In the genomic region with DNA sequence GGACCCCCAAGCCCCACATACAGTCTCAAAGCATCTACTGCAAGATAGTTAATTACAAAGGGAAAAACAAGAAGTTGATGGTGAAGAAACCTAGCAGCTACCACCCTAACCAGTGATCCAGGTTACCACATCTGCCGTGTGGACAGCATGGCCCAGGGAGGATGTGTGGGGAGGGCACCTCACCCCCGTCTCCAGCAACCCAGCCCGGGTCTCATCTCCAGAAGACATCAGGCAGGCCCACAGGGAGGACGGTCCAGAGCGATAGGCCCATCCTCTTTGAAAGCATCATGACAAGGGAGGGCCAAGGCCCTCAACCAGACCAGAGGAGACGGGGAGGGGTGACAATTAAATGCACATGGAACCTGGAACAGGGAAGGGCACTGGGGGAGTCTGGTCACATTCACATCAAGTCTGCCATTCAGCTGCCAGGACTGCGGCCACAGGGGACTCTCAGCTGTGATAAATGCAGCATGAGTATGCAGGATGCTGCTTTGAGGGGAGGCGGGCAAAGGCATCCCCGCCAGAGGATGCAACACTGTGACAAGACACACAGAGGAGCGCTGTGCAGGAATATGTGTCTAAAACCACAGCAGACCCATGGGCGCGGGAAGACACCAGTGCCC, we compare ENCODE assay signal across 11 cellular contexts.
"Had no signal": no experiment of that assay in that cellular context is flagged by ENCODE, and none has a peak within 500 bp of the region (broad histone marks: within the 10 kb centered on the region; RNA-seq: fewer than 3 reads in every experiment).

No MANE protein-coding gene starts in this region.

- H3K27me3 Mint-ChIP-seq: activated CD4-positive, alpha-beta memory T cell treated with anti-CD3 and anti-CD28 coated beads, Interleukin-2, amount 10 ng/mL, durations not matched to agents 7 days and 5 days; activated CD4-positive, alpha-beta T cell treated with anti-CD3 and anti-CD28 coated beads for 36 hours; memory B cell had no signal

- H3K27ac Mint-ChIP-seq: activated CD4-positive, alpha-beta memory T cell treated with anti-CD3 and anti-CD28 coated beads, Interleukin-2, amount 10 ng/mL, durations not matched to agents 7 days and 5 days; activated CD4-positive, alpha-beta T cell treated with anti-CD3 and anti-CD28 coated beads for 36 hours; activated T-cell treated with anti-CD3 and anti-CD28 coated beads, Interleukin-2, amount 50 U/mL, for 72 hours; memory B cell had no signal

- H3K4me3 Mint-ChIP-seq: activated CD4-positive, alpha-beta memory T cell treated with anti-CD3 and anti-CD28 coated beads, Interleukin-2, amount 10 ng/mL, durations not matched to agents 7 days and 5 days; activated CD4-positive, alpha-beta T cell treated with anti-CD3 and anti-CD28 coated beads for 36 hours; activated T-cell treated with anti-CD3 and anti-CD28 coated beads, Interleukin-2, amount 50 U/mL, for 72 hours; memory B cell had no signal

- H3K27ac ChIP-seq: heart left ventricle, pancreas had no signal

- H3K27me3 ChIP-seq: heart left ventricle, left lung, pancreas had no signal

- H3K4me3 ChIP-seq: heart left ventricle, left lung, pancreas had no signal

- DNase-seq: activated CD4-positive, alpha-beta memory T cell treated with anti-CD3 and anti-CD28 coated beads, Interleukin-2, amount 10 ng/mL, durations not matched to agents 7 days and 5 days; activated CD4-positive, alpha-beta T cell treated with anti-CD3 and anti-CD28 coated beads for 36 hours; activated T-cell treated with anti-CD3 and anti-CD28 coated beads, Interleukin-2, amount 50 U/mL, for 72 hours; foreskin melanocyte; left lung; stimulated activated CD4-positive, alpha-beta T cell treated with anti-CD3 and anti-CD28 coated beads, Interleukin-2, amount 100 ng/mL, for 48 hours; stimulated activated naive CD8-positive, alpha-beta T cell treated with anti-CD3 and anti-CD28 coated beads, Interleukin-15, Interleukin-2, amounts not matched to agents 100 U/mL and 50 U/mL, for 24 hours; T-helper 2 cell had no signal

- H3K4me1 Mint-ChIP-seq: activated CD4-positive, alpha-beta memory T cell treated with anti-CD3 and anti-CD28 coated beads, Interleukin-2, amount 10 ng/mL, durations not matched to agents 7 days and 5 days; activated CD4-positive, alpha-beta T cell treated with anti-CD3 and anti-CD28 coated beads for 36 hours had no signal

- H3K9me3 Mint-ChIP-seq: activated CD4-positive, alpha-beta memory T cell treated with anti-CD3 and anti-CD28 coated beads, Interleukin-2, amount 10 ng/mL, durations not matched to agents 7 days and 5 days; activated T-cell treated with anti-CD3 and anti-CD28 coated beads, Interleukin-2, amount 50 U/mL, for 72 hours; memory B cell had no signal

- H3K9me3 ChIP-seq: heart left ventricle, left lung, pancreas had no signal

- ATAC-seq: activated CD4-positive, alpha-beta T cell treated with anti-CD3 and anti-CD28 coated beads for 36 hours; activated T-cell treated with anti-CD3 and anti-CD28 coated beads, Interleukin-2, amount 50 U/mL, for 72 hours; left lung; pancreas; stimulated activated naive CD8-positive, alpha-beta T cell treated with anti-CD3 and anti-CD28 coated beads, Interleukin-15, Interleukin-2, amounts not matched to agents 100 U/mL and 50 U/mL, for 24 hours had no signal
